9 cellular contexts compared by ENCODE assay signal in genomic region chr14:22614240-22614799, GRCh38. TPM values are rescaled to one million over a fixed set of nuclear protein-coding genes. Genes with fewer than 3 reads are reported as not detected.
A peak's percentile ranks its signal among the peaks of the same experiment; 100 is the strongest.
DNase-seq lines count a peak whose midpoint lies in the region; ATAC-seq and TF ChIP-seq lines count a peak whose summit lies in the region.
"Had no signal": no experiment of that assay in that cellular context is flagged by ENCODE, and none has a peak within 500 bp of the region (broad histone marks: within the 10 kb centered on the region; RNA-seq: fewer than 3 reads in every experiment).

No MANE protein-coding gene starts in this region.

- no peaks in the 10 kb centered on the region for H3K9me3 ChIP-seq in fibroblast of lung (ENCODE audit: control insufficient read depth, insufficient read depth, low read depth, low read length)

- ATAC-seq in GM18511 (IDR thresholded peaks at IDR 0.05; ENCODE audit: unreplicated experiment) (peak; percentile 66), GM18498 (IDR thresholded peaks at IDR 0.05; ENCODE audit: unreplicated experiment) (no peak), HG02938 (IDR thresholded peaks at IDR 0.05; ENCODE audit: unreplicated experiment) (no peak)

- H3K36me3 ChIP-seq in fibroblast of lung (ENCODE audit: control insufficient read depth, insufficient read depth, low read length): peaks cover 19% of the 10 kb centered on the region

- H3K4me2 ChIP-seq in fibroblast of lung (ENCODE audit: extremely low read depth, insufficient read depth, low read length): peak overlapping the region; percentile 52

- H3K27me3 ChIP-seq in fibroblast of lung (ENCODE audit: control insufficient read depth, insufficient read depth, low read length): no peaks in the 10 kb centered on the region

- H3K79me2 ChIP-seq in fibroblast of lung (ENCODE audit: control insufficient read depth, insufficient read depth, low read length): no peaks in the 10 kb centered on the region

- no peaks in the 10 kb centered on the region for H4K20me1 ChIP-seq in fibroblast of lung (ENCODE audit: control insufficient read depth, extremely low read depth, insufficient read depth, low read length)

- peaks cover 8% of the 10 kb centered on the region for H3K4me1 ChIP-seq in fibroblast of lung (ENCODE audit: control insufficient read depth, extremely low read depth, insufficient read depth, low read length)

- H3K4me3 ChIP-seq in fibroblast of lung (replicated peaks in 1 of 4; ENCODE audit: control extremely low read depth in 1 of 4, insufficient read depth in 1 of 4, low read depth in 3 of 4, low read length in 4 of 4): no peak overlapping the region

- no peak for TF ChIP-seq CTCF in fibroblast of lung (conservative IDR thresholded peaks at IDR 0.05 in 1 of 2, IDR thresholded peaks at IDR 0.05 in 1 of 2; ENCODE audit: low read depth in 1 of 2, low read length in 2 of 2)

- DNase-seq in NOMO-1 treated with dmso at 0.1 percent for 144 hours (lab: John Stamatoyannopoulos, UW; ENCODE audit: unreplicated experiment) (peak; percentile 17), fibroblast of lung (ENCODE audit: low read depth in 2 of 2) (peak; percentile 87 to 98), renal cortical epithelial cell (ENCODE audit: low read depth) (peak; percentile 99), CD1c-positive myeloid dendritic cell (ENCODE audit: extremely low spot score) (no peak)
- no peak for DNase-seq in activated CD4-positive, CD25-positive, alpha-beta regulatory T cell (lab: John Stamatoyannopoulos, UW)
- DNase-seq: activated gamma-delta T cell had no signal

- H2AFZ ChIP-seq in fibroblast of lung (ENCODE audit: low read length): no peak overlapping the region

- no peak overlapping the region for H3K9ac ChIP-seq in fibroblast of lung (ENCODE audit: insufficient read depth, low read length)

- H3K27ac ChIP-seq in fibroblast of lung (ENCODE audit: insufficient read depth, low read length): peak overlapping the region; percentile 64

RNA-seq across cellular contexts. Expression of gene ABHD4, which starts 16.2 kb away (rescaled TPM):
- total RNA-seq in fibroblast of lung (20.5 and 40.0 TPM in 2 replicates), renal cortical epithelial cell (5.9 and 30.3 TPM in 2 replicates)
- polyA plus RNA-seq in fibroblast of lung: 41.3 and 61.2 TPM in 2 replicates
- 33.5 and 68.1 TPM in 2 replicates for polyA plus RNA-seq in fibroblast of lung (2012)
- 90.3 and 116 TPM in 2 replicates for polyA minus RNA-seq in fibroblast of lung (ENCODE audit: low replicate concordance)

RNA-seq across cellular contexts. Expression of gene DAD1, which starts 25.3 kb away (rescaled TPM):
- total RNA-seq in fibroblast of lung (235 and 249 TPM in 2 replicates), renal cortical epithelial cell (272 and 366 TPM in 2 replicates)
- 623 and 651 TPM in 2 replicates for polyA plus RNA-seq in fibroblast of lung
- 466 and 481 TPM in 2 replicates for polyA plus RNA-seq in fibroblast of lung (2012)
- polyA minus RNA-seq in fibroblast of lung (ENCODE audit: low replicate concordance): 385 and 479 TPM in 2 replicates

RNA-seq across cellular contexts. Expression of gene OR6J1, which starts 29.8 kb away (rescaled TPM):
- total RNA-seq in fibroblast of lung (not detected in 2 replicates), renal cortical epithelial cell (0.05 TPM in 1 of 2 replicates, not detected in the other)
- not detected in 2 replicates for polyA plus RNA-seq in fibroblast of lung
- polyA plus RNA-seq in fibroblast of lung (2012): not detected in 2 replicates
- polyA minus RNA-seq in fibroblast of lung (ENCODE audit: low replicate concordance): not detected in 2 replicates

Comparison
In these comparisons a context has a peak if more than half of its experiments do, and no peak if none do; other contexts are left out.
1. DNase-seq: peak in NOMO-1 treated with dmso at 0.1 percent for 144 hours (single experiment), fibroblast of lung (2 of 2) and renal cortical epithelial cell (single experiment); none in activated CD4-positive, CD25-positive, alpha-beta regulatory T cell (0 of 4) and CD1c-positive myeloid dendritic cell (single experiment).